1 cellular context compared by ENCODE assay signal in the genomic region with DNA sequence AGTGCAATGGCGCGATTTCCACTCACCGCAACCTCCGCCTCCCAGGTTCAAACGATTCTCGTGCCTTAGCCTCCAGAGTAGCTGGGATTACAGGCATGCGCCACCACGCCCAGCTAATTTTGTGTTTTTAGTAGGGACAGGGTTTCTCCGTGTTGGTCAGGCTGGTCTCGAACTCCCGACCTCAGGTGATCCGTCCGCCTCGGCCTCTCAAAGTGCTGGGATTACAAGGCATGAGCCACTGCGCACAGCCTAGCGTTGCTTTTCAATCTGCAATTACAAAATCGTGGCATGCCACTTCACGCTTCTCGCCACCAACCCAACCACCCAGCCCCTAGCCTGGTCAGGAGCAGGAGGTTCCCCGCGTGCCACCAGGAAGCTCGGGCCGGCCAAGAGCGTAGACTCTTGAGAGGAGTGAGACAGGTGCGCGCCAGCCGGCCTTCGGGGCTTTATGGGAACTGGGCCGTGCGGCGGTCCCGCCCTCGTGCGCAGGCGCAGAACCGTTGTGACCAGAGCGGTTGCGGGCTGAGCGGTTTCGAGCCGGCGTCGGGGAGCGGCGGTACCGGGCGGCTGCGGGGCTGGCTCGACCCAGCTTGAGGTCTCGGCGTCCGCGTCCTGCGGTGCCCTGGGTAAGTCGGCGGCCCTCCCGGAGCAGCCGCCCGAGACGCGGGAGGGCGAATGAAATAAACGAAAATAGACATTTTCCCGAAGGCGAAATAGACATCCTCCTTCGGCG.
TF ChIP-seq lines count a peak whose summit lies in the region.

A gene (plus strand): TSS at position 500 of the 733 bp plus-strand sequence. CDS start 530 bp downstream, outside the sequence.

TF ChIP-seq in HEK293, 187 proteins besides CTCF, POLR2A, EP300 and RAD21 (continued from another document):
- TF ChIP-seq, protein P1, sequence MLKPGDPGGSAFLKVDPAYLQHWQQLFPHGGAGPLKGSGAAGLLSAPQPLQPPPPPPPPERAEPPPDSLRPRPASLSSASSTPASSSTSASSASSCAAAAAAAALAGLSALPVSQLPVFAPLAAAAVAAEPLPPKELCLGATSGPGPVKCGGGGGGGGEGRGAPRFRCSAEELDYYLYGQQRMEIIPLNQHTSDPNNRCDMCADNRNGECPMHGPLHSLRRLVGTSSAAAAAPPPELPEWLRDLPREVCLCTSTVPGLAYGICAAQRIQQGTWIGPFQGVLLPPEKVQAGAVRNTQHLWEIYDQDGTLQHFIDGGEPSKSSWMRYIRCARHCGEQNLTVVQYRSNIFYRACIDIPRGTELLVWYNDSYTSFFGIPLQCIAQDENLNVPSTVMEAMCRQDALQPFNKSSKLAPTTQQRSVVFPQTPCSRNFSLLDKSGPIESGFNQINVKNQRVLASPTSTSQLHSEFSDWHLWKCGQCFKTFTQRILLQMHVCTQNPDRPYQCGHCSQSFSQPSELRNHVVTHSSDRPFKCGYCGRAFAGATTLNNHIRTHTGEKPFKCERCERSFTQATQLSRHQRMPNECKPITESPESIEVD (tag by site-specific recombination; IDR thresholded peaks at IDR 0.05), result no peak
- TF ChIP-seq SP7 (tag by site-specific recombination; IDR thresholded peaks at IDR 0.05), result 0 out of 2 replicates have a peak, but pooled peaks have one; percentile 15
- no peak for TF ChIP-seq ZXDB (tag by site-specific recombination; IDR thresholded peaks at IDR 0.05)
- no peak for TF ChIP-seq ZNF585B (tag by site-specific recombination; IDR thresholded peaks at IDR 0.05)
